In the genomic region with DNA sequence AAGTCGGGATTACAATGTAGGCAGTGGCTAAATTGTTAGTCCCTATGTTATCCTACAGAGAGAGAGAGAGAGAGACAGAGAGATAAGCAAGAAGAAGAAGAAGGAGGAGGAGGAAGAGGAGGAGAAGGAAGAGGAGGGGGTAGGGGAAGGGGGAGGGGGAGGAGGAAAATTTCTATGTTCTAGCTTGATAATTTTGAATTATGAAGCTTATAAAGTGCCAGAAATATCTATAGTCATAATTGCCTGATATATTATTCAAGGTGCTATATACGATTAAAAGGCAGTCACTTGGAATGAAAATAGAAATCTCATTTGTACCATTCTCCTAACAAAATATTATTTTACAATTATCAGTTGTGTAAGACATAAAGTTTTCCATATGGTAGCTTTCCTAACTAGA, we compare ENCODE assay signal across 3 cellular contexts.
TF ChIP-seq lines count a peak whose summit lies in the region.

No MANE protein-coding gene starts in this region.

TF ChIP-seq in HepG2, 621 proteins besides CTCF, POLR2A, EP300 and RAD21:
- TF ChIP-seq FOXA3 (CRISPR knock-in tag; IDR thresholded peaks at IDR 0.05) (no peak), HNRNPK (IDR thresholded peaks at IDR 0.05; ENCODE audit: low read depth, low read length, poor library complexity, severe bottlenecking) (peak; percentile 78), TOE1 (CRISPR knock-in tag; IDR thresholded peaks at IDR 0.05) (no peak)

TF ChIP-seq in A549, 52 proteins besides CTCF, POLR2A, EP300 and RAD21:
- TF ChIP-seq MAFK (IDR thresholded peaks at IDR 0.05; ENCODE audit: partially characterized antibody) (no peak), ZSCAN20 (CRISPR knock-in tag; IDR thresholded peaks at IDR 0.05) (no peak), MAZ (IDR thresholded peaks at IDR 0.05; ENCODE audit: borderline replicate concordance, low read depth, low read length) (no peak), NPAS2 (CRISPR knock-in tag; IDR thresholded peaks at IDR 0.05; ENCODE audit: borderline replicate concordance) (no peak), CEBPB (IDR thresholded peaks at IDR 0.05) (no peak), CHD2 (IDR thresholded peaks at IDR 0.05; ENCODE audit: low read length, partially characterized antibody) (no peak), ZNF302 (CRISPR knock-in tag; IDR thresholded peaks at IDR 0.05) (no peak), CBX8 (IDR thresholded peaks at IDR 0.05) (no peak), SMC3 (IDR thresholded peaks at IDR 0.05) (no peak), POLR2AphosphoS2 (conservative IDR thresholded peaks at IDR 0.05; ENCODE audit: low read length) (no peak), PHF8 (IDR thresholded peaks at IDR 0.05; ENCODE audit: borderline replicate concordance, low read depth) (no peak), FOSB (CRISPR knock-in tag; IDR thresholded peaks at IDR 0.05) (no peak), FOXS1 (CRISPR knock-in tag; IDR thresholded peaks at IDR 0.05) (no peak), NR3C1 (IDR thresholded peaks at IDR 0.05) (no peak), EHF (CRISPR knock-in tag; IDR thresholded peaks at IDR 0.05) (no peak), FOSL2 (IDR thresholded peaks at IDR 0.05) (no peak), FOSL2 (CRISPR knock-in tag; IDR thresholded peaks at IDR 0.05) (no peak), KDM5A (IDR thresholded peaks at IDR 0.05) (no peak), RARB (CRISPR knock-in tag; IDR thresholded peaks at IDR 0.05) (no peak)
- TF ChIP-seq, protein P1, sequence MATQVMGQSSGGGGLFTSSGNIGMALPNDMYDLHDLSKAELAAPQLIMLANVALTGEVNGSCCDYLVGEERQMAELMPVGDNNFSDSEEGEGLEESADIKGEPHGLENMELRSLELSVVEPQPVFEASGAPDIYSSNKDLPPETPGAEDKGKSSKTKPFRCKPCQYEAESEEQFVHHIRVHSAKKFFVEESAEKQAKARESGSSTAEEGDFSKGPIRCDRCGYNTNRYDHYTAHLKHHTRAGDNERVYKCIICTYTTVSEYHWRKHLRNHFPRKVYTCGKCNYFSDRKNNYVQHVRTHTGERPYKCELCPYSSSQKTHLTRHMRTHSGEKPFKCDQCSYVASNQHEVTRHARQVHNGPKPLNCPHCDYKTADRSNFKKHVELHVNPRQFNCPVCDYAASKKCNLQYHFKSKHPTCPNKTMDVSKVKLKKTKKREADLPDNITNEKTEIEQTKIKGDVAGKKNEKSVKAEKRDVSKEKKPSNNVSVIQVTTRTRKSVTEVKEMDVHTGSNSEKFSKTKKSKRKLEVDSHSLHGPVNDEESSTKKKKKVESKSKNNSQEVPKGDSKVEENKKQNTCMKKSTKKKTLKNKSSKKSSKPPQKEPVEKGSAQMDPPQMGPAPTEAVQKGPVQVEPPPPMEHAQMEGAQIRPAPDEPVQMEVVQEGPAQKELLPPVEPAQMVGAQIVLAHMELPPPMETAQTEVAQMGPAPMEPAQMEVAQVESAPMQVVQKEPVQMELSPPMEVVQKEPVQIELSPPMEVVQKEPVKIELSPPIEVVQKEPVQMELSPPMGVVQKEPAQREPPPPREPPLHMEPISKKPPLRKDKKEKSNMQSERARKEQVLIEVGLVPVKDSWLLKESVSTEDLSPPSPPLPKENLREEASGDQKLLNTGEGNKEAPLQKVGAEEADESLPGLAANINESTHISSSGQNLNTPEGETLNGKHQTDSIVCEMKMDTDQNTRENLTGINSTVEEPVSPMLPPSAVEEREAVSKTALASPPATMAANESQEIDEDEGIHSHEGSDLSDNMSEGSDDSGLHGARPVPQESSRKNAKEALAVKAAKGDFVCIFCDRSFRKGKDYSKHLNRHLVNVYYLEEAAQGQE (IDR thresholded peaks at IDR 0.05) = no peak

TF ChIP-seq in K562, 482 proteins besides CTCF, POLR2A, EP300 and RAD21:
- TF ChIP-seq HIVEP1 (CRISPR knock-in tag; IDR thresholded peaks at IDR 0.05) (no peak), HNRNPK (IDR thresholded peaks at IDR 0.05; ENCODE audit: low read depth, low read length, poor library complexity, severe bottlenecking) (peak; percentile 81), MED1 (CRISPR knock-in tag; IDR thresholded peaks at IDR 0.05; ENCODE audit: borderline replicate concordance) (no peak)
